In genomic region chr10:63343476-63343875, GRCh38 we compare ENCODE assay signal across 29 cellular contexts.
DNase-seq lines count a peak whose midpoint lies in the region; FAIRE-seq and TF ChIP-seq lines count a peak whose summit lies in the region.
"Had no signal": no experiment of that assay in that cellular context is flagged by ENCODE, and none has a peak within 500 bp of the region (broad histone marks: within the 10 kb centered on the region; RNA-seq: fewer than 3 reads in every experiment).

No MANE protein-coding gene starts in this region.

- H3K27ac Mint-ChIP-seq in astrocyte (ENCODE audit: unreplicated experiment) (no peak overlapping the region), MCF 10A (ENCODE audit: low read depth, unreplicated experiment) (no peak overlapping the region)
- H3K27ac Mint-ChIP-seq: CD4-positive, alpha-beta T cell; HFFc6 had no signal

- no peaks in the 10 kb centered on the region for H3K27me3 ChIP-seq in astrocyte (ENCODE audit: insufficient read depth, low read length)
- H3K27me3 ChIP-seq: BLaER1 treated with 17β-estradiol and CSF1 and Interleukin-3, amounts not matched to agents 10 nM and 100 nM had no signal

- H3K4me2 ChIP-seq in astrocyte (ENCODE audit: low read length), result no peak overlapping the region
- H3K4me2 ChIP-seq: BLaER1 treated with 17β-estradiol and CSF1 and Interleukin-3, amounts not matched to agents 10 nM and 100 nM had no signal

- DNase-seq in EH (ENCODE audit: low read depth) (peak; percentile 31), GM04504 (ENCODE audit: low read depth) (peak; percentile 29), astrocyte (ENCODE audit: low read depth) (peak; percentile 24), kidney tubule cell (ENCODE audit: low spot score) (peak; percentile 6), NCI-H2081 treated with DMSO at 0.1 percent for 48 hours (lab: John Stamatoyannopoulos, UW) (no peak), NCI-H2107 treated with DMSO at 0.1 percent for 48 hours (lab: John Stamatoyannopoulos, UW; ENCODE audit: unreplicated experiment) (no peak), NOMO-1 treated with dmso at 0.1 percent for 144 hours (lab: John Stamatoyannopoulos, UW; ENCODE audit: unreplicated experiment) (no peak), MCF 10A (ENCODE audit: unreplicated experiment) (no peak)
- DNase-seq: AML-193; CD4-positive, alpha-beta T cell; GF-D8; GOT3; HFFc6; KBM-7; NCI-H1092; NCI-H1417 treated with DMSO at 0.1 percent for 48 hours; NCI-H1694 treated with DMSO at 0.1 percent for 48 hours; NCI-H2081; NCI-H2171 treated with DMSO at 0.1 percent for 48 hours; NCI-H345; NCI-H510A treated with DMSO at 0.1 percent for 48 hours; NCI-H748 treated with DMSO at 0.1 percent for 48 hours; RPMI8226; SHP77; T-helper 1 cell had no signal

- TF ChIP-seq CTCF in astrocyte (IDR thresholded peaks at IDR 0.05; ENCODE audit: insufficient read depth, low read depth, low read length) (no peak), MCF 10A (IDR thresholded peaks at IDR 0.05; ENCODE audit: unreplicated experiment) (no peak)

- H3K9me3 Mint-ChIP-seq in astrocyte (ENCODE audit: unreplicated experiment) (no peaks in the 10 kb centered on the region), MCF 10A (ENCODE audit: unreplicated experiment) (no peaks in the 10 kb centered on the region)
- H3K9me3 Mint-ChIP-seq: CD4-positive, alpha-beta T cell; HFFc6 had no signal

- peaks cover 34% of the 10 kb centered on the region for H4K20me1 ChIP-seq in astrocyte (ENCODE audit: insufficient read depth, low read length)

- no peaks in the 10 kb centered on the region for H3K4me1 ChIP-seq in astrocyte (ENCODE audit: insufficient read depth, low read length)
- H3K4me1 ChIP-seq: BLaER1 treated with 17β-estradiol and CSF1 and Interleukin-3, amounts not matched to agents 10 nM and 100 nM; HAP-1 had no signal

- CTCF ChIA-PET in MCF 10A (lab: Yijun Ruan, JAX), result interaction anchor here (1.3 kb wide), 1 partner anchor 73 kb away, joined by 4 read pairs; no protein-coding TSS in a partner anchor

- peaks cover 70% of the 10 kb centered on the region for H3K79me2 ChIP-seq in astrocyte (ENCODE audit: insufficient read depth, low read length)

- H3K36me3 Mint-ChIP-seq in astrocyte (ENCODE audit: low read depth, unreplicated experiment), result no peaks in the 10 kb centered on the region
- H3K36me3 Mint-ChIP-seq in MCF 10A (ENCODE audit: insufficient read depth, unreplicated experiment), result peaks cover 6% of the 10 kb centered on the region

- no peaks in the 10 kb centered on the region for H3K36me3 ChIP-seq in astrocyte (ENCODE audit: insufficient read depth, low read length)
- H3K36me3 ChIP-seq: HAP-1 had no signal

- no TSS peak for BruUV-seq in MCF 10A (replicated peaks; lab: Mats Ljungman, UMichigan)

- FAIRE-seq in astrocyte (lab: Jason Lieb, UNC), result no peak
- FAIRE-seq: A204.1, D721Med had no signal

- no peak overlapping the region for H2AFZ ChIP-seq in astrocyte (ENCODE audit: low read depth, low read length)

- intact Hi-C loops in MCF 10A (cut with micrococcal nuclease), result no loop called here

- H3K4me3 Mint-ChIP-seq in astrocyte (ENCODE audit: unreplicated experiment), result no peak overlapping the region
- H3K4me3 Mint-ChIP-seq in MCF 10A (ENCODE audit: unreplicated experiment), result no peak overlapping the region
- H3K4me3 Mint-ChIP-seq: CD4-positive, alpha-beta T cell; HFFc6 had no signal

- H3K4me3 ChIP-seq in astrocyte (ENCODE audit: insufficient read depth, low read depth, low read length), result no peak overlapping the region
- H3K4me3 ChIP-seq: BLaER1 treated with 17β-estradiol and CSF1 and Interleukin-3, amounts not matched to agents 10 nM and 100 nM; HAP-1 had no signal

- H3K27me3 Mint-ChIP-seq in astrocyte (ENCODE audit: low read depth, unreplicated experiment), result no peaks in the 10 kb centered on the region
- no peaks in the 10 kb centered on the region for H3K27me3 Mint-ChIP-seq in MCF 10A (ENCODE audit: insufficient read depth, unreplicated experiment)
- H3K27me3 Mint-ChIP-seq: CD4-positive, alpha-beta T cell had no signal

- H3K4me1 Mint-ChIP-seq in astrocyte (ENCODE audit: low read depth, unreplicated experiment) (no peaks in the 10 kb centered on the region), MCF 10A (ENCODE audit: insufficient read depth, unreplicated experiment) (no peaks in the 10 kb centered on the region)

- POLR2A ChIA-PET in MCF 10A (lab: Yijun Ruan, JAX), result no interaction called here

- no peaks in the 10 kb centered on the region for H3K9me3 ChIP-seq in astrocyte (ENCODE audit: insufficient read depth, low read depth, low read length)
- H3K9me3 ChIP-seq: HAP-1 had no signal

- no peak overlapping the region for H3K27ac ChIP-seq in astrocyte (ENCODE audit: low read depth, low read length)
- H3K27ac ChIP-seq: BLaER1 treated with 17β-estradiol and CSF1 and Interleukin-3, amounts not matched to agents 10 nM and 100 nM had no signal

- no peak overlapping the region for H3K9ac ChIP-seq in astrocyte (ENCODE audit: low read length)
- H3K9ac ChIP-seq: BLaER1 treated with 17β-estradiol and CSF1 and Interleukin-3, amounts not matched to agents 10 nM and 100 nM had no signal

Comparison
In these comparisons a context has a peak if more than half of its experiments do, and no peak if none do; other contexts are left out.
1. DNase-seq: peak in EH (single experiment), GM04504 (single experiment), astrocyte (single experiment) and kidney tubule cell (single experiment); none in NCI-H2081 treated with DMSO at 0.1 percent for 48 hours (single experiment), NCI-H2107 treated with DMSO at 0.1 percent for 48 hours (single experiment), NOMO-1 treated with dmso at 0.1 percent for 144 hours (single experiment) and MCF 10A (single experiment).